1 cellular context compared by ENCODE assay signal in the genomic region with DNA sequence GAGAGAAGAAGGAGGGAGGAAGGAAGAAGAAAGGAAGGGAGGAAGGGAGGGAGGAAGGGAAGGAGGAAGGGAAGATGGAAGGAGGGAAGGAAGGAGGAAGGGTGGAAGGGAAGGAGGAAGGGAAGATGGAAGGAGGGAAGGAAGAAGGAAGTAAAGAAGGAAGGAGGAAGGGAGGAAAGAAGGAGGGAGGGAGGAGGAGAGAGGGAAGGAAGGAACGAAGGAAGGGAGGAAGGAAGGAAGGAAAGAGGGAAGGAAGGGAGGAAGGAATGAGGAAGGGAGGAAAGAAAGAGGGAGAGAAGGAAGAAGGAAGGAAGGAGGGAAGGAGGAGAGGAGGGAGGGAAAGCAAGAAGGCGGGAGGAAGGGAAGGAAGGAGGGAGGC.
TF ChIP-seq lines count a peak whose summit lies in the region.

No MANE protein-coding gene starts in this region.

TF ChIP-seq in SK-N-SH treated with all-trans-retinoic acid at 6 μM for 48 hours, 23 proteins besides CTCF, POLR2A, EP300 and RAD21 (continued from another document):
- TF ChIP-seq, protein P1, sequence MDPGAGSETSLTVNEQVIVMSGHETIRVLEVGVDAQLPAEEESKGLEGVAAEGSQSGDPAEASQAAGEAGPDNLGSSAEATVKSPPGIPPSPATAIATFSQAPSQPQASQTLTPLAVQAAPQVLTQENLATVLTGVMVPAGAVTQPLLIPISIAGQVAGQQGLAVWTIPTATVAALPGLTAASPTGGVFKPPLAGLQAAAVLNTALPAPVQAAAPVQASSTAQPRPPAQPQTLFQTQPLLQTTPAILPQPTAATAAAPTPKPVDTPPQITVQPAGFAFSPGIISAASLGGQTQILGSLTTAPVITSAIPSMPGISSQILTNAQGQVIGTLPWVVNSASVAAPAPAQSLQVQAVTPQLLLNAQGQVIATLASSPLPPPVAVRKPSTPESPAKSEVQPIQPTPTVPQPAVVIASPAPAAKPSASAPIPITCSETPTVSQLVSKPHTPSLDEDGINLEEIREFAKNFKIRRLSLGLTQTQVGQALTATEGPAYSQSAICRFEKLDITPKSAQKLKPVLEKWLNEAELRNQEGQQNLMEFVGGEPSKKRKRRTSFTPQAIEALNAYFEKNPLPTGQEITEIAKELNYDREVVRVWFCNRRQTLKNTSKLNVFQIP (CRISPR knock-in tag; IDR thresholded peaks at IDR 0.05; ENCODE audit: borderline replicate concordance, low read depth), result no peak
- TF ChIP-seq, protein P2, sequence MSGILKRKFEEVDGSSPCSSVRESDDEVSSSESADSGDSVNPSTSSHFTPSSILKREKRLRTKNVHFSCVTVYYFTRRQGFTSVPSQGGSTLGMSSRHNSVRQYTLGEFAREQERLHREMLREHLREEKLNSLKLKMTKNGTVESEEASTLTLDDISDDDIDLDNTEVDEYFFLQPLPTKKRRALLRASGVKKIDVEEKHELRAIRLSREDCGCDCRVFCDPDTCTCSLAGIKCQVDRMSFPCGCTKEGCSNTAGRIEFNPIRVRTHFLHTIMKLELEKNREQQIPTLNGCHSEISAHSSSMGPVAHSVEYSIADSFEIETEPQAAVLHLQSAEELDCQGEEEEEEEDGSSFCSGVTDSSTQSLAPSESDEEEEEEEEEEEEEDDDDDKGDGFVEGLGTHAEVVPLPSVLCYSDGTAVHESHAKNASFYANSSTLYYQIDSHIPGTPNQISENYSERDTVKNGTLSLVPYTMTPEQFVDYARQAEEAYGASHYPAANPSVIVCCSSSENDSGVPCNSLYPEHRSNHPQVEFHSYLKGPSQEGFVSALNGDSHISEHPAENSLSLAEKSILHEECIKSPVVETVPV (CRISPR knock-in tag; IDR thresholded peaks at IDR 0.05), result no peak
- TF ChIP-seq BACH2 (CRISPR knock-in tag; IDR thresholded peaks at IDR 0.05; ENCODE audit: borderline replicate concordance), result no peak
- no peak for TF ChIP-seq CSDC2 (CRISPR knock-in tag; IDR thresholded peaks at IDR 0.05)
- TF ChIP-seq ZNF565 (CRISPR knock-in tag; conservative IDR thresholded peaks at IDR 0.05; ENCODE audit: low read depth), result no peak
